ENCODE assay signal across 1 cellular context in genomic region chr12:17370-18340, GRCh38. TPM values are rescaled to one million over a fixed set of nuclear protein-coding genes. Genes with fewer than 3 reads are reported as not detected.
"Had no signal": no experiment of that assay in that cellular context is flagged by ENCODE, and none has a peak within 500 bp of the region (broad histone marks: within the 10 kb centered on the region; RNA-seq: fewer than 3 reads in every experiment).

No MANE protein-coding gene starts in this region.

RNA-seq across cellular contexts. Expression of gene IQSEC3, which starts 48.9 kb away (rescaled TPM):
- total RNA-seq: pulmonary artery endothelial cell had no signal
